8 cellular contexts compared by ENCODE assay signal in genomic region chr13:46893820-46894533, GRCh38.
A peak's percentile ranks its signal among the peaks of the same experiment; 100 is the strongest.
DNase-seq lines count a peak whose midpoint lies in the region; ATAC-seq lines count a peak whose summit lies in the region.

No MANE protein-coding gene starts in this region.

- peak; percentile 76 for ATAC-seq in HG02870 (IDR thresholded peaks at IDR 0.05; ENCODE audit: unreplicated experiment)

- DNase-seq in NCI-H1417 (lab: John Stamatoyannopoulos, UW) (peak; percentile 28 to 47 (median 39)), NCI-H1417 treated with DMSO at 0.1 percent for 48 hours (lab: John Stamatoyannopoulos, UW) (no peak), NOMO-1 treated with DMSO at 0.1 percent for 48 hours (lab: John Stamatoyannopoulos, UW; ENCODE audit: unreplicated experiment) (peak; percentile 44), epidermal melanocyte (ENCODE audit: insufficient read length, low spot score) (peak; percentile 64), middle frontal gyrus (ENCODE audit: extremely low spot score, low spot score) (peak; percentile 65)
- DNase-seq in activated CD8-positive, alpha-beta memory T cell treated with anti-CD3 and anti-CD28 coated beads, Interleukin-2, amount 50 U/mL, for 4 hours, result peak; percentile 62
- DNase-seq in stimulated activated CD8-positive, alpha-beta memory T cell treated with anti-CD3 and anti-CD28 coated beads, Interleukin-15, amount 100 ng/mL, for 48 hours (ENCODE audit: low read depth in 2 of 2), result peak; percentile 38 to 46
